8 cellular contexts compared by ENCODE assay signal in genomic region chr9:127574089-127574921, GRCh38. TPM values are rescaled to one million over a fixed set of nuclear protein-coding genes. Genes with fewer than 3 reads are reported as not detected.
DNase-seq lines count a peak whose midpoint lies in the region; ATAC-seq and TF ChIP-seq lines count a peak whose summit lies in the region.

No MANE protein-coding gene starts in this region.

- peaks cover 33% of the 10 kb centered on the region for H3K4me1 Mint-ChIP-seq in T-helper 17 cell

- TF ChIP-seq CTCF in tibial artery (IDR thresholded peaks at IDR 0.05), result no peak

- H4K20me1 ChIP-seq in BLaER1 treated with 17β-estradiol and CSF1 and Interleukin-3, amounts not matched to agents 10 nM and 100 nM, result no peaks in the 10 kb centered on the region

- TF ChIP-seq RAD21 in Ishikawa (IDR thresholded peaks at IDR 0.05; ENCODE audit: low read depth), result peak; percentile 32; the same call in 1 of the 2 replicates

- H3K27ac ChIP-seq in BLaER1 treated with 17β-estradiol and CSF1 and Interleukin-3, amounts not matched to agents 10 nM and 100 nM, result peak overlapping the region; percentile 43 to 88 (median 77); a peak in 21 of 22 replicates
- H3K27ac ChIP-seq in tibial artery, result peak overlapping the region; percentile 87 to 99

- H3K27me3 Mint-ChIP-seq in T-helper 17 cell, result no peaks in the 10 kb centered on the region

- H3K27me3 ChIP-seq in BLaER1 treated with 17β-estradiol and CSF1 and Interleukin-3, amounts not matched to agents 10 nM and 100 nM, result no peaks in the 10 kb centered on the region
- no peaks in the 10 kb centered on the region for H3K27me3 ChIP-seq in tibial artery

- ATAC-seq in T-helper 17 cell, result no peak
- ATAC-seq in HG02885 (IDR thresholded peaks at IDR 0.05; ENCODE audit: poor library complexity, unreplicated experiment), result no peak
- no peak for ATAC-seq in GM18517 (IDR thresholded peaks at IDR 0.05; ENCODE audit: unreplicated experiment)

- TF ChIP-seq EP300 in Ishikawa (IDR thresholded peaks at IDR 0.05; ENCODE audit: borderline replicate concordance), result peak; percentile 82

- peak overlapping the region in 10 of 11 experiments; percentile 38 to 73 (median 62); a peak in 18 of 22 replicates for H3K9ac ChIP-seq in BLaER1 treated with 17β-estradiol and CSF1 and Interleukin-3, amounts not matched to agents 10 nM and 100 nM

- H3K9me3 ChIP-seq in BLaER1 treated with 17β-estradiol and CSF1 and Interleukin-3, amounts not matched to agents 10 nM and 100 nM (replicated peaks in 1 of 11), result no peaks in the 10 kb centered on the region
- H3K9me3 ChIP-seq in T-helper 17 cell (ENCODE audit: control insufficient read depth, low read length, poor library complexity, severe bottlenecking), result no peaks in the 10 kb centered on the region
- H3K9me3 ChIP-seq in tibial artery, result no peaks in the 10 kb centered on the region

- DNase-seq in T-helper 17 cell (no peak), glomerular visceral epithelial cell (ENCODE audit: extremely low spot score) (peak; percentile 90), tibial artery (peak; percentile 45 to 82), GM19240 (ENCODE audit: insufficient read length, low spot score) (no peak)

- H3K36me3 Mint-ChIP-seq in T-helper 17 cell (ENCODE audit: low read depth), result no peaks in the 10 kb centered on the region

- peak overlapping the region; percentile 29 for H3K27ac Mint-ChIP-seq in T-helper 17 cell

- intact Hi-C loops in tibial artery (cut with DNase I; ENCODE audit: low total_unique reads), result no loop called here

- H3K4me1 ChIP-seq in BLaER1 treated with 17β-estradiol and CSF1 and Interleukin-3, amounts not matched to agents 10 nM and 100 nM, result peaks cover 48 to 98% (median 92%) of the 10 kb centered on the region in 10 experiments
- H3K4me1 ChIP-seq in tibial artery, result peaks cover 8 to 66% (median 56%) of the 10 kb centered on the region in 4 donors

- H3K4me3 ChIP-seq in BLaER1 treated with 17β-estradiol and CSF1 and Interleukin-3, amounts not matched to agents 10 nM and 100 nM, result peak overlapping the region in 5 of 10 experiments; percentile 9 to 50 (median 43); a peak in 8 of 20 replicates
- H3K4me3 ChIP-seq in tibial artery, result no peak overlapping the region

- H3K4me3 Mint-ChIP-seq in T-helper 17 cell, result no peak overlapping the region

- H3K36me3 ChIP-seq in BLaER1 treated with 17β-estradiol and CSF1 and Interleukin-3, amounts not matched to agents 10 nM and 100 nM, result no peaks in the 10 kb centered on the region
- H3K36me3 ChIP-seq in tibial artery, result no peaks in the 10 kb centered on the region

- H3K4me2 ChIP-seq in BLaER1 treated with 17β-estradiol and CSF1 and Interleukin-3, amounts not matched to agents 10 nM and 100 nM, result peak overlapping the region; percentile 27 to 99 (median 95)

TF ChIP-seq in Ishikawa, 13 proteins besides CTCF, POLR2A, EP300 and RAD21:
- TF ChIP-seq REST (IDR thresholded peaks at IDR 0.05; ENCODE audit: low read depth) (no peak; the same call in 1 of the 2 replicates), FOXM1 (IDR thresholded peaks at IDR 0.05; ENCODE audit: borderline replicate concordance, low read depth) (peak; percentile 87), TCF12 (IDR thresholded peaks at IDR 0.05; ENCODE audit: low read depth) (peak; percentile 93), MAX (IDR thresholded peaks at IDR 0.05) (peak; percentile 49), CEBPB (IDR thresholded peaks at IDR 0.05) (0 out of 2 replicates have a peak, but pooled peaks have one; percentile 24), USF1 (IDR thresholded peaks at IDR 0.05) (no peak; the same call in 1 of the 2 replicates), TEAD4 (IDR thresholded peaks at IDR 0.05) (peak; percentile 65; the same call in 1 of the 2 replicates), NFIC (IDR thresholded peaks at IDR 0.05) (peak; percentile 98), ZBTB7A (IDR thresholded peaks at IDR 0.05; ENCODE audit: low read depth) (peak; percentile 70; the same call in 1 of the 2 replicates)
TF ChIP-seq in Ishikawa: peak in this region for 7.

RNA-seq across cellular contexts. Expression of gene STXBP1, which starts 37.8 kb away (rescaled TPM):
- total RNA-seq in T-helper 17 cell, result 1 to 10 TPM; 6.3 to 8.4 TPM

Comparison
In these comparisons a context has a peak if more than half of its experiments do, and no peak if none do; other contexts are left out.
1. DNase-seq: peak in glomerular visceral epithelial cell (single experiment) and tibial artery (2 of 2); none in T-helper 17 cell (0 of 3) and GM19240 (single experiment).